ENCODE assay signal across 1 cellular context in the genomic region with DNA sequence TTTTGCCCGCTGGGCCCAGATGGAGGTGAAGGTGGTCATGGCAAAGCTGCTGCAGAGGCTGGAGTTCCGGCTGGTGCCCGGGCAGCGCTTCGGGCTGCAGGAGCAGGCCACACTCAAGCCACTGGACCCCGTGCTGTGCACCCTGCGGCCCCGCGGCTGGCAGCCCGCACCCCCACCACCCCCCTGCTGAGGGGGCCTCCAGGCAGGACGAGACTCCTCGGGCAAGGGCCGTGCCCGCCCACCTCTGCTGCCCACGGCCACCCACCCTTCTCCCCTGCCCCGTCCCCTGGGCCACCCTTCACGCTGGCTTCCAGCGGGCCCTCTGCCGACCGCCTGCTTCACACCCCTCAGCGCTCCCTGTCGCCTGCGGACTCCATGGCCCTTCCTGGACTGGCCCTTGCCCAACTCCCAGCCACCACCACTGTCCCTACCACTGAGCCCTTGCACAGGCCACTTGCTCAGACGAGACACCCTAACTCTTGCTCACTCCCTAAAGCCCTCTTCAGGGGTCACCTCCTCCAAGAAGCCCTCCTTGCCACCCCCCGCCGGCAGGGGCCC.
TF ChIP-seq lines count a peak whose summit lies in the region.

No MANE protein-coding gene starts in this region.

TF ChIP-seq in K562, 482 proteins besides CTCF, POLR2A, EP300 and RAD21:
- TF ChIP-seq CSDE1 (IDR thresholded peaks at IDR 0.05), result no peak
- TF ChIP-seq, protein P1, sequence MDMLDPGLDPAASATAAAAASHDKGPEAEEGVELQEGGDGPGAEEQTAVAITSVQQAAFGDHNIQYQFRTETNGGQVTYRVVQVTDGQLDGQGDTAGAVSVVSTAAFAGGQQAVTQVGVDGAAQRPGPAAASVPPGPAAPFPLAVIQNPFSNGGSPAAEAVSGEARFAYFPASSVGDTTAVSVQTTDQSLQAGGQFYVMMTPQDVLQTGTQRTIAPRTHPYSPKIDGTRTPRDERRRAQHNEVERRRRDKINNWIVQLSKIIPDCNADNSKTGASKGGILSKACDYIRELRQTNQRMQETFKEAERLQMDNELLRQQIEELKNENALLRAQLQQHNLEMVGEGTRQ (CRISPR knock-in tag; IDR thresholded peaks at IDR 0.05), result no peak
- peak; percentile 48 for TF ChIP-seq ZFP36 (IDR thresholded peaks at IDR 0.05; ENCODE audit: low read depth, low read length, partially characterized antibody)
